ENCODE assay signal across 28 cellular contexts in genomic region chr15:71162309-71162708, GRCh38.
"Had no signal": no experiment of that assay in that cellular context is flagged by ENCODE, and none has a peak within 500 bp of the region (broad histone marks: within the 10 kb centered on the region; RNA-seq: fewer than 3 reads in every experiment).

No MANE protein-coding gene starts in this region.

- H3K27me3 ChIP-seq: stomach, suprapubic skin, testis, thyroid gland, tibial artery, tibial nerve, transverse colon, upper lobe of left lung, upper lobe of right lung, uterus, vagina had no signal

- H3K36me3 Mint-ChIP-seq: stimulated activated effector memory CD8-positive, alpha-beta T cell treated with anti-CD3 and anti-CD28 coated beads, Interleukin-12 subunit alpha, Interleukin-12 subunit beta, amount 100 ng/mL, for 72 hours; stimulated activated memory B cell treated with anti-CD40 and anti-IgM and Interleukin-4, amounts not matched to agents 10 μg/mL and 1 μg/mL and 100 μg/mL, for 72 hours; stimulated activated naive B cell treated with anti-CD40 and anti-IgM and Interleukin-4, amounts not matched to agents 10 μg/mL and 1 μg/mL and 100 μg/mL, for 72 hours had no signal

- H3K4me3 Mint-ChIP-seq: stimulated activated effector memory CD8-positive, alpha-beta T cell treated with anti-CD3 and anti-CD28 coated beads, Interleukin-12 subunit alpha, Interleukin-12 subunit beta, amount 100 ng/mL, for 72 hours; stimulated activated memory B cell treated with anti-CD40 and anti-IgM and Interleukin-4, amounts not matched to agents 10 μg/mL and 1 μg/mL and 100 μg/mL, for 72 hours; stimulated activated naive B cell treated with anti-CD40 and anti-IgM and Interleukin-4, amounts not matched to agents 10 μg/mL and 1 μg/mL and 100 μg/mL, for 72 hours; stimulated activated naive CD8-positive, alpha-beta T cell treated with anti-CD3 and anti-CD28 coated beads, Interleukin-15, amount 100 ng/mL, for 72 hours; stimulated activated naive CD8-positive, alpha-beta T cell treated with anti-CD3 and anti-CD28 coated beads, Interleukin-15, Interleukin-2, amounts not matched to agents 100 ng/mL and 50 ng/mL, for 24 hours; type B pancreatic cell had no signal

- DNase-seq: stimulated activated CD4-positive, alpha-beta T cell treated with anti-CD3 and anti-CD28 coated beads, Interleukin-2, amount 100 ng/mL, for 48 hours; stimulated activated CD4-positive, alpha-beta T cell treated with anti-CD3 and anti-CD28 coated beads, Interleukin-4, amount 100 ng/mL, for 1 hour; stimulated activated CD4-positive, alpha-beta T cell treated with anti-CD3 and anti-CD28 coated beads, Interleukin-4, amount 100 ng/mL, for 24 hours; stimulated activated CD4-positive, alpha-beta T cell treated with anti-CD3 and anti-CD28 coated beads, Interleukin-4, amount 100 ng/mL, for 4 hours; stimulated activated CD8-positive, alpha-beta memory T cell treated with anti-CD3 and anti-CD28 coated beads, Interleukin-4, amount 100 ng/mL, for 48 hours; stimulated activated naive B cell treated with anti-CD40 and anti-IgM and Interleukin-4, amounts not matched to agents 10 μg/mL and 1 μg/mL and 100 μg/mL, for 72 hours; stimulated activated naive CD4-positive, alpha-beta T cell; stimulated activated naive CD4-positive, alpha-beta T cell treated with Interleukin-2 at 50 U/mL for 16 hours; stimulated activated naive CD8-positive, alpha-beta T cell treated with anti-CD3 and anti-CD28 coated beads, Interleukin-15, amount 100 ng/mL, for 72 hours; stimulated activated naive CD8-positive, alpha-beta T cell treated with anti-CD3 and anti-CD28 coated beads, Interleukin-15, Interleukin-2, amounts not matched to agents 100 U/mL and 50 U/mL, for 24 hours; stomach; substantia nigra; testis; thyroid gland; tibial artery; transverse colon; trophoblast cell; upper lobe of left lung; upper lobe of right lung; uterus had no signal

- ATAC-seq: stimulated activated effector memory CD8-positive, alpha-beta T cell treated with anti-CD3 and anti-CD28 coated beads, Interleukin-12 subunit alpha, Interleukin-12 subunit beta, amount 100 ng/mL, for 72 hours; stimulated activated memory B cell treated with anti-CD40 and anti-IgM and Interleukin-4, amounts not matched to agents 10 μg/mL and 1 μg/mL and 100 μg/mL, for 72 hours; stimulated activated naive B cell treated with anti-CD40 and anti-IgM and Interleukin-4, amounts not matched to agents 10 μg/mL and 1 μg/mL and 100 μg/mL, for 72 hours; stimulated activated naive CD8-positive, alpha-beta T cell treated with anti-CD3 and anti-CD28 coated beads, Interleukin-15, amount 100 ng/mL, for 72 hours; stimulated activated naive CD8-positive, alpha-beta T cell treated with anti-CD3 and anti-CD28 coated beads, Interleukin-15, Interleukin-2, amounts not matched to agents 100 U/mL and 50 U/mL, for 24 hours; upper lobe of right lung had no signal

- H3K4me1 ChIP-seq: stomach, suprapubic skin, testis, thyroid gland, tibial artery, tibial nerve, transverse colon, upper lobe of left lung, upper lobe of right lung, uterus, vagina had no signal

- H3K27me3 Mint-ChIP-seq: type B pancreatic cell had no signal

- H3K4me3 ChIP-seq: stomach, suprapubic skin, testis, thoracic aorta, thyroid gland, tibial artery, tibial nerve, transverse colon, upper lobe of left lung, upper lobe of right lung, uterus, vagina had no signal

- H3K36me3 ChIP-seq: stomach, suprapubic skin, thoracic aorta, thyroid gland, tibial artery, tibial nerve, transverse colon, upper lobe of left lung, upper lobe of right lung, uterus, vagina had no signal

- H3K4me1 Mint-ChIP-seq: stimulated activated effector memory CD8-positive, alpha-beta T cell treated with anti-CD3 and anti-CD28 coated beads, Interleukin-12 subunit alpha, Interleukin-12 subunit beta, amount 100 ng/mL, for 72 hours; stimulated activated memory B cell treated with anti-CD40 and anti-IgM and Interleukin-4, amounts not matched to agents 10 μg/mL and 1 μg/mL and 100 μg/mL, for 72 hours; stimulated activated naive B cell treated with anti-CD40 and anti-IgM and Interleukin-4, amounts not matched to agents 10 μg/mL and 1 μg/mL and 100 μg/mL, for 72 hours; stimulated activated naive CD8-positive, alpha-beta T cell treated with anti-CD3 and anti-CD28 coated beads, Interleukin-15, amount 100 ng/mL, for 72 hours had no signal

- H3K27ac ChIP-seq: stomach, suprapubic skin, testis, thoracic aorta, thyroid gland, tibial artery, tibial nerve, transverse colon, upper lobe of left lung, upper lobe of right lung, uterus, vagina had no signal

- H3K9me3 ChIP-seq: stomach, suprapubic skin, testis, thyroid gland, tibial artery, transverse colon, upper lobe of left lung, upper lobe of right lung, uterus, vagina had no signal

- H3K27ac Mint-ChIP-seq: stimulated activated effector memory CD8-positive, alpha-beta T cell treated with anti-CD3 and anti-CD28 coated beads, Interleukin-12 subunit alpha, Interleukin-12 subunit beta, amount 100 ng/mL, for 72 hours; stimulated activated memory B cell treated with anti-CD40 and anti-IgM and Interleukin-4, amounts not matched to agents 10 μg/mL and 1 μg/mL and 100 μg/mL, for 72 hours; stimulated activated naive B cell treated with anti-CD40 and anti-IgM and Interleukin-4, amounts not matched to agents 10 μg/mL and 1 μg/mL and 100 μg/mL, for 72 hours; stimulated activated naive CD8-positive, alpha-beta T cell treated with anti-CD3 and anti-CD28 coated beads, Interleukin-15, amount 100 ng/mL, for 72 hours; stimulated activated naive CD8-positive, alpha-beta T cell treated with anti-CD3 and anti-CD28 coated beads, Interleukin-15, Interleukin-2, amounts not matched to agents 100 ng/mL and 50 ng/mL, for 24 hours; type B pancreatic cell had no signal
